1 cellular context compared by ENCODE assay signal in the genomic region with DNA sequence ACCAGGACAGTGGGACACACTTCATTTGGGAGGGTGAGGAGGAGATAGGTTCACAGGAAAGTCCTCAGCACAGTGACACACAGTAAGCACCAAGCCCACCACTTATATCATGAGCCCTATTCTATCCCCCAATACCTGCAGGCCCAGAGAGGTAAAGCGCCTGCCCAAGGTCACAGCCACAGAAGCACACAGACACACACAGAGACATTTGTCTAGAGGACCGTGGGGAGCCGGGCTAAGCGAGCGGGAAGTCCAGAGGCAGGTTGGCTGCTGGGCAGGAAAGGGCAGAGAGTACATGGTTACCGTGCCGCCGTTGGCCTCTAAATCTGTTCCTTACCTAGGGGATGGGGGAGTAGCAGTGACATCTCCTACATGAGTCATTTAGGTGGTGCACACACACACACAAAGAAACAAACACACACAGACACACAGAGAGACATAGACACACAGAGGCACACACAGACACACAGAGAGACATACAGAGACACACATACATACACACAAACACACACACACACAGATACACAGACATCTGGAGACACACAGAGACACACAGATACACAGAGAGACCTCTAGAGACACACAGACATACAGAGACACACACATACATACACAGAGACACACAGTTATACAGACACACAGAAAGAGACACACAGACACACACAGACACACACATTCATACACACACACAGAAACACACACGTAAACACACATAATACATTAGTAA.
TF ChIP-seq lines count a peak whose summit lies in the region.

No MANE protein-coding gene starts in this region.

TF ChIP-seq in K562, 482 proteins besides CTCF, POLR2A, EP300 and RAD21 (continues in another document):
- peak; percentile 32; the same call in 1 of the 2 replicates for TF ChIP-seq PHF21A (IDR thresholded peaks at IDR 0.05; ENCODE audit: borderline replicate concordance, low read depth)
- TF ChIP-seq MAFG (tag; conservative IDR thresholded peaks at IDR 0.05) = no peak
- TF ChIP-seq ZNF668 (CRISPR knock-in tag; IDR thresholded peaks at IDR 0.05) = no peak
- TF ChIP-seq, protein P1, sequence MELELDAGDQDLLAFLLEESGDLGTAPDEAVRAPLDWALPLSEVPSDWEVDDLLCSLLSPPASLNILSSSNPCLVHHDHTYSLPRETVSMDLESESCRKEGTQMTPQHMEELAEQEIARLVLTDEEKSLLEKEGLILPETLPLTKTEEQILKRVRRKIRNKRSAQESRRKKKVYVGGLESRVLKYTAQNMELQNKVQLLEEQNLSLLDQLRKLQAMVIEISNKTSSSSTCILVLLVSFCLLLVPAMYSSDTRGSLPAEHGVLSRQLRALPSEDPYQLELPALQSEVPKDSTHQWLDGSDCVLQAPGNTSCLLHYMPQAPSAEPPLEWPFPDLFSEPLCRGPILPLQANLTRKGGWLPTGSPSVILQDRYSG (tag; conservative IDR thresholded peaks at IDR 0.05; ENCODE audit: low read depth) = no peak
- no peak for TF ChIP-seq NR4A1 (CRISPR knock-in tag; IDR thresholded peaks at IDR 0.05)
- no peak for TF ChIP-seq NR4A1 (tag; IDR thresholded peaks at IDR 0.05)
- TF ChIP-seq FOXK1 (CRISPR knock-in tag; IDR thresholded peaks at IDR 0.05; ENCODE audit: borderline replicate concordance) = no peak
- no peak for TF ChIP-seq MEF2D (tag; conservative IDR thresholded peaks at IDR 0.05; ENCODE audit: low read depth)
- TF ChIP-seq ZNF384 (IDR thresholded peaks at IDR 0.05; ENCODE audit: low read depth, low read length) = no peak
- TF ChIP-seq, protein P2, sequence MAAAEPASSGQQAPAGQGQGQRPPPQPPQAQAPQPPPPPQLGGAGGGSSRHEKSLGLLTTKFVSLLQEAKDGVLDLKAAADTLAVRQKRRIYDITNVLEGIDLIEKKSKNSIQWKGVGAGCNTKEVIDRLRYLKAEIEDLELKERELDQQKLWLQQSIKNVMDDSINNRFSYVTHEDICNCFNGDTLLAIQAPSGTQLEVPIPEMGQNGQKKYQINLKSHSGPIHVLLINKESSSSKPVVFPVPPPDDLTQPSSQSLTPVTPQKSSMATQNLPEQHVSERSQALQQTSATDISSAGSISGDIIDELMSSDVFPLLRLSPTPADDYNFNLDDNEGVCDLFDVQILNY (CRISPR knock-in tag; IDR thresholded peaks at IDR 0.05) = no peak
- TF ChIP-seq RBM39 (optimal IDR thresholded peaks at IDR 0.05; ENCODE audit: low read depth, low read length) = no peak
- TF ChIP-seq POLR2G (IDR thresholded peaks at IDR 0.05; ENCODE audit: low read depth, low read length) = no peak
- TF ChIP-seq, protein P3, sequence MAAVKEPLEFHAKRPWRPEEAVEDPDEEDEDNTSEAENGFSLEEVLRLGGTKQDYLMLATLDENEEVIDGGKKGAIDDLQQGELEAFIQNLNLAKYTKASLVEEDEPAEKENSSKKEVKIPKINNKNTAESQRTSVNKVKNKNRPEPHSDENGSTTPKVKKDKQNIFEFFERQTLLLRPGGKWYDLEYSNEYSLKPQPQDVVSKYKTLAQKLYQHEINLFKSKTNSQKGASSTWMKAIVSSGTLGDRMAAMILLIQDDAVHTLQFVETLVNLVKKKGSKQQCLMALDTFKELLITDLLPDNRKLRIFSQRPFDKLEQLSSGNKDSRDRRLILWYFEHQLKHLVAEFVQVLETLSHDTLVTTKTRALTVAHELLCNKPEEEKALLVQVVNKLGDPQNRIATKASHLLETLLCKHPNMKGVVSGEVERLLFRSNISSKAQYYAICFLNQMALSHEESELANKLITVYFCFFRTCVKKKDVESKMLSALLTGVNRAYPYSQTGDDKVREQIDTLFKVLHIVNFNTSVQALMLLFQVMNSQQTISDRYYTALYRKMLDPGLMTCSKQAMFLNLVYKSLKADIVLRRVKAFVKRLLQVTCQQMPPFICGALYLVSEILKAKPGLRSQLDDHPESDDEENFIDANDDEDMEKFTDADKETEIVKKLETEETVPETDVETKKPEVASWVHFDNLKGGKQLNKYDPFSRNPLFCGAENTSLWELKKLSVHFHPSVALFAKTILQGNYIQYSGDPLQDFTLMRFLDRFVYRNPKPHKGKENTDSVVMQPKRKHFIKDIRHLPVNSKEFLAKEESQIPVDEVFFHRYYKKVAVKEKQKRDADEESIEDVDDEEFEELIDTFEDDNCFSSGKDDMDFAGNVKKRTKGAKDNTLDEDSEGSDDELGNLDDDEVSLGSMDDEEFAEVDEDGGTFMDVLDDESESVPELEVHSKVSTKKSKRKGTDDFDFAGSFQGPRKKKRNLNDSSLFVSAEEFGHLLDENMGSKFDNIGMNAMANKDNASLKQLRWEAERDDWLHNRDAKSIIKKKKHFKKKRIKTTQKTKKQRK (IDR thresholded peaks at IDR 0.05; ENCODE audit: borderline replicate concordance, low read depth, low read length) = no peak
- TF ChIP-seq TARDBP (IDR thresholded peaks at IDR 0.05) = no peak
- TF ChIP-seq GABPB1 (CRISPR knock-in tag; IDR thresholded peaks at IDR 0.05) = no peak
- TF ChIP-seq, protein P4, sequence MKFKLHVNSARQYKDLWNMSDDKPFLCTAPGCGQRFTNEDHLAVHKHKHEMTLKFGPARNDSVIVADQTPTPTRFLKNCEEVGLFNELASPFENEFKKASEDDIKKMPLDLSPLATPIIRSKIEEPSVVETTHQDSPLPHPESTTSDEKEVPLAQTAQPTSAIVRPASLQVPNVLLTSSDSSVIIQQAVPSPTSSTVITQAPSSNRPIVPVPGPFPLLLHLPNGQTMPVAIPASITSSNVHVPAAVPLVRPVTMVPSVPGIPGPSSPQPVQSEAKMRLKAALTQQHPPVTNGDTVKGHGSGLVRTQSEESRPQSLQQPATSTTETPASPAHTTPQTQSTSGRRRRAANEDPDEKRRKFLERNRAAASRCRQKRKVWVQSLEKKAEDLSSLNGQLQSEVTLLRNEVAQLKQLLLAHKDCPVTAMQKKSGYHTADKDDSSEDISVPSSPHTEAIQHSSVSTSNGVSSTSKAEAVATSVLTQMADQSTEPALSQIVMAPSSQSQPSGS (CRISPR knock-in tag; IDR thresholded peaks at IDR 0.05) = no peak
- TF ChIP-seq EHMT2 (IDR thresholded peaks at IDR 0.05) = peak; percentile 28; the same call in 1 of the 2 replicates
- TF ChIP-seq ZNF143 (CRISPR knock-in tag; IDR thresholded peaks at IDR 0.05) = no peak
- TF ChIP-seq CC2D1A (IDR thresholded peaks at IDR 0.05) = no peak
- no peak for TF ChIP-seq ZC3H4 (CRISPR knock-in tag; IDR thresholded peaks at IDR 0.05; ENCODE audit: borderline replicate concordance)
- no peak for TF ChIP-seq ELF1 (tag; IDR thresholded peaks at IDR 0.05)
- TF ChIP-seq, protein P5, sequence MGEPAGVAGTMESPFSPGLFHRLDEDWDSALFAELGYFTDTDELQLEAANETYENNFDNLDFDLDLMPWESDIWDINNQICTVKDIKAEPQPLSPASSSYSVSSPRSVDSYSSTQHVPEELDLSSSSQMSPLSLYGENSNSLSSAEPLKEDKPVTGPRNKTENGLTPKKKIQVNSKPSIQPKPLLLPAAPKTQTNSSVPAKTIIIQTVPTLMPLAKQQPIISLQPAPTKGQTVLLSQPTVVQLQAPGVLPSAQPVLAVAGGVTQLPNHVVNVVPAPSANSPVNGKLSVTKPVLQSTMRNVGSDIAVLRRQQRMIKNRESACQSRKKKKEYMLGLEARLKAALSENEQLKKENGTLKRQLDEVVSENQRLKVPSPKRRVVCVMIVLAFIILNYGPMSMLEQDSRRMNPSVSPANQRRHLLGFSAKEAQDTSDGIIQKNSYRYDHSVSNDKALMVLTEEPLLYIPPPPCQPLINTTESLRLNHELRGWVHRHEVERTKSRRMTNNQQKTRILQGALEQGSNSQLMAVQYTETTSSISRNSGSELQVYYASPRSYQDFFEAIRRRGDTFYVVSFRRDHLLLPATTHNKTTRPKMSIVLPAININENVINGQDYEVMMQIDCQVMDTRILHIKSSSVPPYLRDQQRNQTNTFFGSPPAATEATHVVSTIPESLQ (CRISPR knock-in tag; IDR thresholded peaks at IDR 0.05) = no peak
- TF ChIP-seq ZNF3 (CRISPR knock-in tag; IDR thresholded peaks at IDR 0.05) = no peak
- TF ChIP-seq GTF2A2 (tag; IDR thresholded peaks at IDR 0.05) = no peak
- 0 out of 2 replicates have a peak, but pooled peaks have one; percentile 17 for TF ChIP-seq MTA2 (IDR thresholded peaks at IDR 0.05; ENCODE audit: low read depth)
- TF ChIP-seq, protein P6, sequence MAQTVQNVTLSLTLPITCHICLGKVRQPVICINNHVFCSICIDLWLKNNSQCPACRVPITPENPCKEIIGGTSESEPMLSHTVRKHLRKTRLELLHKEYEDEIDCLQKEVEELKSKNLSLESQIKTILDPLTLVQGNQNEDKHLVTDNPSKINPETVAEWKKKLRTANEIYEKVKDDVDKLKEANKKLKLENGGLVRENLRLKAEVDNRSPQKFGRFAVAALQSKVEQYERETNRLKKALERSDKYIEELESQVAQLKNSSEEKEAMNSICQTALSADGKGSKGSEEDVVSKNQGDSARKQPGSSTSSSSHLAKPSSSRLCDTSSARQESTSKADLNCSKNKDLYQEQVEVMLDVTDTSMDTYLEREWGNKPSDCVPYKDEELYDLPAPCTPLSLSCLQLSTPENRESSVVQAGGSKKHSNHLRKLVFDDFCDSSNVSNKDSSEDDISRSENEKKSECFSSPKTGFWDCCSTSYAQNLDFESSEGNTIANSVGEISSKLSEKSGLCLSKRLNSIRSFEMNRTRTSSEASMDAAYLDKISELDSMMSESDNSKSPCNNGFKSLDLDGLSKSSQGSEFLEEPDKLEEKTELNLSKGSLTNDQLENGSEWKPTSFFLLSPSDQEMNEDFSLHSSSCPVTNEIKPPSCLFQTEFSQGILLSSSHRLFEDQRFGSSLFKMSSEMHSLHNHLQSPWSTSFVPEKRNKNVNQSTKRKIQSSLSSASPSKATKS (CRISPR knock-in tag; IDR thresholded peaks at IDR 0.05) = no peak
- TF ChIP-seq ZNF77 (CRISPR knock-in tag; IDR thresholded peaks at IDR 0.05) = no peak
- TF ChIP-seq ZNF184 (CRISPR knock-in tag; IDR thresholded peaks at IDR 0.05) = no peak
- TF ChIP-seq NUFIP1 (IDR thresholded peaks at IDR 0.05; ENCODE audit: partially characterized antibody) = no peak
- TF ChIP-seq, protein P7, sequence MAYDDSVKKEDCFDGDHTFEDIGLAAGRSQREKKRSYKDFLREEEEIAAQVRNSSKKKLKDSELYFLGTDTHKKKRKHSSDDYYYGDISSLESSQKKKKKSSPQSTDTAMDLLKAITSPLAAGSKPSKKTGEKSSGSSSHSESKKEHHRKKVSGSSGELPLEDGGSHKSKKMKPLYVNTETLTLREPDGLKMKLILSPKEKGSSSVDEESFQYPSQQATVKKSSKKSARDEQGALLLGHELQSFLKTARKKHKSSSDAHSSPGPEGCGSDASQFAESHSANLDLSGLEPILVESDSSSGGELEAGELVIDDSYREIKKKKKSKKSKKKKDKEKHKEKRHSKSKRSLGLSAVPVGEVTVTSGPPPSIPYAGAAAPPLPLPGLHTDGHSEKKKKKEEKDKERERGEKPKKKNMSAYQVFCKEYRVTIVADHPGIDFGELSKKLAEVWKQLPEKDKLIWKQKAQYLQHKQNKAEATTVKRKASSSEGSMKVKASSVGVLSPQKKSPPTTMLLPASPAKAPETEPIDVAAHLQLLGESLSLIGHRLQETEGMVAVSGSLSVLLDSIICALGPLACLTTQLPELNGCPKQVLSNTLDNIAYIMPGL (CRISPR knock-in tag; IDR thresholded peaks at IDR 0.05) = no peak
- no peak for TF ChIP-seq NR3C1 (CRISPR knock-in tag; IDR thresholded peaks at IDR 0.05)
- no peak for TF ChIP-seq TCFL5 (CRISPR knock-in tag; conservative IDR thresholded peaks at IDR 0.05)
- TF ChIP-seq, protein P8, sequence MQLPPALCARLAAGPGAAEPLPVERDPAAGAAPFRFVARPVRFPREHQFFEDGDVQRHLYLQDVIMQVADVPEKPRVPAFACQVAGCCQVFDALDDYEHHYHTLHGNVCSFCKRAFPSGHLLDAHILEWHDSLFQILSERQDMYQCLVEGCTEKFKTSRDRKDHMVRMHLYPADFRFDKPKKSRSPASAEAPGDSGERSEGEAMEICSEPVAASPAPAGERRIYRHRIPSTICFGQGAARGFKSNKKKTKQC (CRISPR knock-in tag; IDR thresholded peaks at IDR 0.05) = no peak
- TF ChIP-seq, protein P9, sequence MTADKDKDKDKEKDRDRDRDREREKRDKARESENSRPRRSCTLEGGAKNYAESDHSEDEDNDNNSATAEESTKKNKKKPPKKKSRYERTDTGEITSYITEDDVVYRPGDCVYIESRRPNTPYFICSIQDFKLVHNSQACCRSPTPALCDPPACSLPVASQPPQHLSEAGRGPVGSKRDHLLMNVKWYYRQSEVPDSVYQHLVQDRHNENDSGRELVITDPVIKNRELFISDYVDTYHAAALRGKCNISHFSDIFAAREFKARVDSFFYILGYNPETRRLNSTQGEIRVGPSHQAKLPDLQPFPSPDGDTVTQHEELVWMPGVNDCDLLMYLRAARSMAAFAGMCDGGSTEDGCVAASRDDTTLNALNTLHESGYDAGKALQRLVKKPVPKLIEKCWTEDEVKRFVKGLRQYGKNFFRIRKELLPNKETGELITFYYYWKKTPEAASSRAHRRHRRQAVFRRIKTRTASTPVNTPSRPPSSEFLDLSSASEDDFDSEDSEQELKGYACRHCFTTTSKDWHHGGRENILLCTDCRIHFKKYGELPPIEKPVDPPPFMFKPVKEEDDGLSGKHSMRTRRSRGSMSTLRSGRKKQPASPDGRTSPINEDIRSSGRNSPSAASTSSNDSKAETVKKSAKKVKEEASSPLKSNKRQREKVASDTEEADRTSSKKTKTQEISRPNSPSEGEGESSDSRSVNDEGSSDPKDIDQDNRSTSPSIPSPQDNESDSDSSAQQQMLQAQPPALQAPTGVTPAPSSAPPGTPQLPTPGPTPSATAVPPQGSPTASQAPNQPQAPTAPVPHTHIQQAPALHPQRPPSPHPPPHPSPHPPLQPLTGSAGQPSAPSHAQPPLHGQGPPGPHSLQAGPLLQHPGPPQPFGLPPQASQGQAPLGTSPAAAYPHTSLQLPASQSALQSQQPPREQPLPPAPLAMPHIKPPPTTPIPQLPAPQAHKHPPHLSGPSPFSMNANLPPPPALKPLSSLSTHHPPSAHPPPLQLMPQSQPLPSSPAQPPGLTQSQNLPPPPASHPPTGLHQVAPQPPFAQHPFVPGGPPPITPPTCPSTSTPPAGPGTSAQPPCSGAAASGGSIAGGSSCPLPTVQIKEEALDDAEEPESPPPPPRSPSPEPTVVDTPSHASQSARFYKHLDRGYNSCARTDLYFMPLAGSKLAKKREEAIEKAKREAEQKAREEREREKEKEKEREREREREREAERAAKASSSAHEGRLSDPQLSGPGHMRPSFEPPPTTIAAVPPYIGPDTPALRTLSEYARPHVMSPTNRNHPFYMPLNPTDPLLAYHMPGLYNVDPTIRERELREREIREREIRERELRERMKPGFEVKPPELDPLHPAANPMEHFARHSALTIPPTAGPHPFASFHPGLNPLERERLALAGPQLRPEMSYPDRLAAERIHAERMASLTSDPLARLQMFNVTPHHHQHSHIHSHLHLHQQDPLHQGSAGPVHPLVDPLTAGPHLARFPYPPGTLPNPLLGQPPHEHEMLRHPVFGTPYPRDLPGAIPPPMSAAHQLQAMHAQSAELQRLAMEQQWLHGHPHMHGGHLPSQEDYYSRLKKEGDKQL (CRISPR knock-in tag; IDR thresholded peaks at IDR 0.05; ENCODE audit: borderline replicate concordance) = no peak
- no peak for TF ChIP-seq SP2 (IDR thresholded peaks at IDR 0.05; ENCODE audit: extremely low read depth, low read depth, low read length, poor library complexity, severe bottlenecking)
- TF ChIP-seq JUN (IDR thresholded peaks at IDR 0.05; ENCODE audit: borderline replicate concordance, low read depth, low read length) = no peak
- TF ChIP-seq JUN (CRISPR knock-in tag; IDR thresholded peaks at IDR 0.05; ENCODE audit: borderline replicate concordance) = no peak
- no peak for TF ChIP-seq TCF7 (IDR thresholded peaks at IDR 0.05; ENCODE audit: borderline replicate concordance)
